8 cellular contexts compared by ENCODE assay signal in genomic region chr6:56764081-56764566, GRCh38.
DNase-seq lines count a peak whose midpoint lies in the region; ATAC-seq and TF ChIP-seq lines count a peak whose summit lies in the region.

No MANE protein-coding gene starts in this region.

- DNase-seq in ACHN (peak; percentile 47), NCI-H510A (lab: John Stamatoyannopoulos, UW) (peak; percentile 54), dorsolateral prefrontal cortex (peak in 1 of 10 donors; percentile 37), occipital lobe (lab: John Stamatoyannopoulos, UW) (no peak), inferior parietal cortex (ENCODE audit: extremely low spot score) (no peak)

- no peak overlapping the region for H3K4me3 ChIP-seq in dorsolateral prefrontal cortex

- no peaks in the 10 kb centered on the region for H3K9me3 Mint-ChIP-seq in nephron

- H3K27me3 ChIP-seq in dorsolateral prefrontal cortex, result no peaks in the 10 kb centered on the region

- H3K4me3 Mint-ChIP-seq in nephron, result no peak overlapping the region

- no peaks in the 10 kb centered on the region for H3K27me3 Mint-ChIP-seq in nephron (ENCODE audit: low read depth)

- peaks cover 40% of the 10 kb centered on the region for H3K4me1 Mint-ChIP-seq in nephron

- no peaks in the 10 kb centered on the region for H3K36me3 Mint-ChIP-seq in nephron (ENCODE audit: low read depth)

- peak overlapping the region in 52 of 59 donors; percentile 1 to 87 (median 66) for H3K27ac ChIP-seq in dorsolateral prefrontal cortex

- intact Hi-C loops in dorsolateral prefrontal cortex (cut with DNase I), result no loop called here

- ATAC-seq in GM18502 (IDR thresholded peaks at IDR 0.05; ENCODE audit: poor library complexity, unreplicated experiment) (peak; percentile 52), HG02852 (IDR thresholded peaks at IDR 0.05; ENCODE audit: unreplicated experiment) (peak; percentile 47)

- peak; percentile 23 to 74 (median 53) for TF ChIP-seq CTCF in dorsolateral prefrontal cortex (IDR thresholded peaks at IDR 0.05 in 54 of 56, conservative IDR thresholded peaks at IDR 0.05 in 2 of 56; ENCODE audit: low read depth in 1 of 56, partially characterized antibody in 56 of 56)
- TF ChIP-seq CTCF in nephron (IDR thresholded peaks at IDR 0.05; ENCODE audit: unreplicated experiment in 3 of 3), result peak in 2 of 3 experiments; percentile 8 to 32

- H3K27ac Mint-ChIP-seq in nephron, result peak overlapping the region in 1 of 3 experiments; percentile 21

- in situ Hi-C loops in ACHN (cut with HindIII; ENCODE audit: low pct_ligation_motif_present, low pct_unique_long_range_greater_than_20kb, low sequenced_read_pairs), result no loop called here

Comparison
In these comparisons a context has a peak if more than half of its experiments do, and no peak if none do; other contexts are left out.
1. DNase-seq: peak in ACHN (single experiment) and NCI-H510A (single experiment); none in occipital lobe (single experiment) and inferior parietal cortex (single experiment).